ENCODE assay signal across 27 cellular contexts in the genomic region with DNA sequence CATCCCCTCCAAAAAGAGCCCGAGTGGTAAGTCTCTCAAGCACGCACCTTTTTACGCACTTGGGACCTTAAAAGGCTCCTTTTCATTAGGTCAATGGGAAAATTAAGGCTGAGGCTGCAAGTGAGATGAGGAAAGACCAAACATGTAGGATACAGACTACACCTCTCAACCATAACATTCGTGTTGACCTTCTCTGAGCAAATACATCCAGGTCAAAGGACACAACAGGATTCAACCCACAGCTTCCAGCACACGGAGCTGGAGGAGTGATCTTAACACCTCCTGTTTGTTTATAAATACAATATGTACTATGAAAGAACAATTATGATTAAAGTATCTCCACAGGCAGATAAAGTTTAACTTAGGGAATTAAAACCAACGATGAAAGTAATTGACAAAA.
"Had no signal": no experiment of that assay in that cellular context is flagged by ENCODE, and none has a peak within 500 bp of the region (broad histone marks: within the 10 kb centered on the region; RNA-seq: fewer than 3 reads in every experiment).

No MANE protein-coding gene starts in this region.

- DNase-seq: hippocampal formation; kidney glomerular epithelial cell; mesendoderm; naive B cell; natural killer cell; nephron progenitor cell; occipital lobe; retina; stimulated activated CD4-positive, alpha-beta T cell treated with anti-CD3 and anti-CD28 coated beads, Interleukin-12 subunit alpha, Interleukin-12 subunit beta, amount 100 ng/mL, for 4 hours; stimulated activated CD4-positive, alpha-beta T cell treated with anti-CD3 and anti-CD28 coated beads, Interleukin-15, amount 100 ng/mL, for 24 hours; stimulated activated CD4-positive, alpha-beta T cell treated with anti-CD3 and anti-CD28 coated beads, Interleukin-2, amount 100 ng/mL, for 24 hours; stimulated activated CD4-positive, alpha-beta T cell treated with anti-CD3 and anti-CD28 coated beads, Interleukin-4, amount 100 ng/mL, for 1 hour; stimulated activated naive B cell treated with anti-CD40 and anti-IgM and Interleukin-4, amounts not matched to agents 10 μg/mL and 1 μg/mL and 100 μg/mL, for 72 hours; stimulated activated naive CD8-positive, alpha-beta T cell treated with anti-CD3 and anti-CD28 coated beads, Interleukin-15, Interleukin-2, amounts not matched to agents 100 U/mL and 50 U/mL, for 24 hours; stomach; testis; thyroid gland; transverse colon; upper lobe of left lung had no signal

- H3K4me1 ChIP-seq: neural progenitor cell, transverse colon had no signal

- H3K9me3 ChIP-seq: neutrophil, stomach, testis, thyroid gland, transverse colon, upper lobe of left lung, vagina had no signal

- ATAC-seq: left lobe of liver; natural killer cell; sciatic nerve; stimulated activated naive B cell treated with anti-CD40 and anti-IgM and Interleukin-4, amounts not matched to agents 10 μg/mL and 1 μg/mL and 100 μg/mL, for 72 hours; stimulated activated naive CD8-positive, alpha-beta T cell treated with anti-CD3 and anti-CD28 coated beads, Interleukin-15, Interleukin-2, amounts not matched to agents 100 U/mL and 50 U/mL, for 24 hours had no signal

- H3K4me3 ChIP-seq: lung, neural progenitor cell, skin epidermis, stomach, testis, thyroid gland, transverse colon, upper lobe of left lung, vagina had no signal

- H3K36me3 ChIP-seq: neural progenitor cell, neutrophil, stomach, thyroid gland, transverse colon, upper lobe of left lung, vagina had no signal

- H3K27me3 ChIP-seq: neutrophil, stomach, testis, thyroid gland, transverse colon, upper lobe of left lung, vagina had no signal

- H3K27ac ChIP-seq: neural progenitor cell, neutrophil, parathyroid adenoma, skin epidermis, stomach, testis, thyroid gland, transverse colon, upper lobe of left lung, vagina had no signal
